10 cellular contexts compared by ENCODE assay signal in genomic region chr17:40530988-40531971, GRCh38. TPM values are rescaled to one million over a fixed set of nuclear protein-coding genes. Genes with fewer than 3 reads are reported as not detected.
A peak's percentile ranks its signal among the peaks of the same experiment; 100 is the strongest.
DNase-seq lines count a peak whose midpoint lies in the region; ATAC-seq and TF ChIP-seq lines count a peak whose summit lies in the region.
"Had no signal": no experiment of that assay in that cellular context is flagged by ENCODE, and none has a peak within 500 bp of the region (broad histone marks: within the 10 kb centered on the region; RNA-seq: fewer than 3 reads in every experiment).

No MANE protein-coding gene starts in this region.

- H3K36me3 ChIP-seq in testis (ENCODE audit: low read depth, missing control alignments): no peaks in the 10 kb centered on the region

- no peaks in the 10 kb centered on the region for H3K27me3 ChIP-seq in testis

- peaks cover 20% of the 10 kb centered on the region for H3K4me1 ChIP-seq in testis

- peak; percentile 59 for DNase-seq in activated CD4-positive, alpha-beta T cell treated with anti-CD3 and anti-CD28 coated beads, Interleukin-2, amount 10 ng/mL, durations not matched to agents 7 days and 5 days
- peak; percentile 19 for DNase-seq in effector CD8-positive, alpha-beta T cell (lab: John Stamatoyannopoulos, UW)
- DNase-seq in stimulated activated CD4-positive, alpha-beta T cell treated with anti-CD3 and anti-CD28 coated beads, TNF-alpha, amount 100 ng/mL, for 4 hours (ENCODE audit: low read depth in 3 of 3): peak; percentile 68 to 74 (median 71)
- DNase-seq in NCI-H446 treated with DMSO at 0.1 percent for 48 hours (lab: John Stamatoyannopoulos, UW) (no peak), middle frontal gyrus (ENCODE audit: extremely low spot score, low spot score) (no peak), testis (no peak), endothelial cell (ENCODE audit: low spot score) (no peak)
- DNase-seq: erythroblast, GF-D8 had no signal

- H3K9me3 ChIP-seq in testis: no peaks in the 10 kb centered on the region

- H3K27me3 Mint-ChIP-seq in activated CD4-positive, alpha-beta T cell treated with anti-CD3 and anti-CD28 coated beads, Interleukin-2, amount 10 ng/mL, durations not matched to agents 7 days and 5 days: peaks cover 2% of the 10 kb centered on the region
- peaks cover 9% of the 10 kb centered on the region for H3K27me3 Mint-ChIP-seq in endothelial cell (ENCODE audit: unreplicated experiment)

- peak overlapping the region; percentile 11 for H3K4me3 Mint-ChIP-seq in activated CD4-positive, alpha-beta T cell treated with anti-CD3 and anti-CD28 coated beads, Interleukin-2, amount 10 ng/mL, durations not matched to agents 7 days and 5 days
- H3K4me3 Mint-ChIP-seq in endothelial cell (ENCODE audit: unreplicated experiment): no peak overlapping the region

- ATAC-seq in GM18867 (IDR thresholded peaks at IDR 0.05; ENCODE audit: unreplicated experiment): peak; percentile 35

- no peak for TF ChIP-seq POLR2A in testis (IDR thresholded peaks at IDR 0.05)

- intact Hi-C loops in testis (cut with DNase I; ENCODE audit: low total_unique reads): no loop called here

- CTCF ChIA-PET in activated CD4-positive, alpha-beta T cell treated with anti-CD3 and anti-CD28 coated beads, Interleukin-2, amount 10 ng/mL, durations not matched to agents 7 days and 5 days (lab: Charles Lee): interaction anchor here (0.9 to 21.2 kb wide), 20 partner anchors 10 to 168 kb away, joined by 3 to 317 read pairs (median 6); partner anchors contain the start of genes GJD3 and TOP2A

- POLR2A ChIA-PET in activated CD4-positive, alpha-beta T cell treated with anti-CD3 and anti-CD28 coated beads, Interleukin-2, amount 10 ng/mL, durations not matched to agents 7 days and 5 days (lab: Charles Lee): interaction anchor here (0.6 to 1.4 kb wide), 7 partner anchors 12 to 113 kb away, joined by 3 to 5 read pairs (median 3); partner anchors contain the start of gene TOP2A

- no peak for TF ChIP-seq CTCF in testis (IDR thresholded peaks at IDR 0.05)
- no peak for TF ChIP-seq CTCF in endothelial cell (IDR thresholded peaks at IDR 0.05; ENCODE audit: unreplicated experiment)

- no peak overlapping the region for H3K4me3 ChIP-seq in testis

- WGBS in testis, 2 donors: 90 to 95% methylated on average over 15 of the region's 15 CpGs

- no peaks in the 10 kb centered on the region for H3K9me3 Mint-ChIP-seq in activated CD4-positive, alpha-beta T cell treated with anti-CD3 and anti-CD28 coated beads, Interleukin-2, amount 10 ng/mL, durations not matched to agents 7 days and 5 days
- no peaks in the 10 kb centered on the region for H3K9me3 Mint-ChIP-seq in endothelial cell (ENCODE audit: unreplicated experiment)

- H3K36me3 Mint-ChIP-seq in activated CD4-positive, alpha-beta T cell treated with anti-CD3 and anti-CD28 coated beads, Interleukin-2, amount 10 ng/mL, durations not matched to agents 7 days and 5 days (ENCODE audit: low read depth): peaks cover 17% of the 10 kb centered on the region
- no peaks in the 10 kb centered on the region for H3K36me3 Mint-ChIP-seq in endothelial cell (ENCODE audit: low read depth, unreplicated experiment)

- H3K4me1 Mint-ChIP-seq in activated CD4-positive, alpha-beta T cell treated with anti-CD3 and anti-CD28 coated beads, Interleukin-2, amount 10 ng/mL, durations not matched to agents 7 days and 5 days: peaks cover 88% of the 10 kb centered on the region
- H3K4me1 Mint-ChIP-seq in endothelial cell (ENCODE audit: unreplicated experiment): peaks cover 32% of the 10 kb centered on the region

- H3K27ac Mint-ChIP-seq in activated CD4-positive, alpha-beta T cell treated with anti-CD3 and anti-CD28 coated beads, Interleukin-2, amount 10 ng/mL, durations not matched to agents 7 days and 5 days: peak overlapping the region; percentile 90
- H3K27ac Mint-ChIP-seq in endothelial cell (ENCODE audit: unreplicated experiment): no peak overlapping the region

- no peak overlapping the region for H3K27ac ChIP-seq in testis

RNA-seq across cellular contexts. Expression of gene TNS4, which starts 29.9 kb away (rescaled TPM):
- 1 to 10 TPM; 3.5 to 3.7 TPM for total RNA-seq in activated CD4-positive, alpha-beta T cell treated with anti-CD3 and anti-CD28 coated beads, Interleukin-2, amount 10 ng/mL, durations not matched to agents 7 days and 5 days
- under 1 TPM; 0.12 to 0.16 TPM for total RNA-seq in testis
- polyA plus RNA-seq in testis (ENCODE audit: insufficient read depth, low read depth, low replicate concordance): 0.09 TPM
- 0.08 TPM for total RNA-seq in endothelial cell (ENCODE audit: unreplicated experiment)

RNA-seq across cellular contexts. Expression of gene CCR7, which starts 34.0 kb away (rescaled TPM):
- total RNA-seq in activated CD4-positive, alpha-beta T cell treated with anti-CD3 and anti-CD28 coated beads, Interleukin-2, amount 10 ng/mL, durations not matched to agents 7 days and 5 days: 100 to 1,000 TPM; 281 to 323 TPM
- 1 to 10 TPM in 1 of 2 donors, under 1 TPM in 1; 0.87 to 1.3 TPM for total RNA-seq in testis
- polyA plus RNA-seq in testis (ENCODE audit: insufficient read depth, low read depth, low replicate concordance): 1.5 TPM
- 0.51 TPM for total RNA-seq in endothelial cell (ENCODE audit: unreplicated experiment)

Comparison
In these comparisons a context has a peak if more than half of its experiments do, and no peak if none do; other contexts are left out.
1. DNase-seq: peak in activated CD4-positive, alpha-beta T cell treated with anti-CD3 and anti-CD28 coated beads, Interleukin-2, amount 10 ng/mL, durations not matched to agents 7 days and 5 days (single experiment), effector CD8-positive, alpha-beta T cell (single experiment) and stimulated activated CD4-positive, alpha-beta T cell treated with anti-CD3 and anti-CD28 coated beads, TNF-alpha, amount 100 ng/mL, for 4 hours (3 of 3); none in NCI-H446 treated with DMSO at 0.1 percent for 48 hours (single experiment), middle frontal gyrus (single experiment), testis (single experiment) and endothelial cell (single experiment).
2. RNA of gene CCR7, which starts 34.0 kb away (total RNA-seq): 281 to 323 TPM in activated CD4-positive, alpha-beta T cell treated with anti-CD3 and anti-CD28 coated beads, Interleukin-2, amount 10 ng/mL, durations not matched to agents 7 days and 5 days; 0.87 to 1.3 TPM in testis and 0.51 TPM in endothelial cell (single experiment); every median in the first group is over 100 times any median in the second.